11 cellular contexts compared by ENCODE assay signal in the genomic region with DNA sequence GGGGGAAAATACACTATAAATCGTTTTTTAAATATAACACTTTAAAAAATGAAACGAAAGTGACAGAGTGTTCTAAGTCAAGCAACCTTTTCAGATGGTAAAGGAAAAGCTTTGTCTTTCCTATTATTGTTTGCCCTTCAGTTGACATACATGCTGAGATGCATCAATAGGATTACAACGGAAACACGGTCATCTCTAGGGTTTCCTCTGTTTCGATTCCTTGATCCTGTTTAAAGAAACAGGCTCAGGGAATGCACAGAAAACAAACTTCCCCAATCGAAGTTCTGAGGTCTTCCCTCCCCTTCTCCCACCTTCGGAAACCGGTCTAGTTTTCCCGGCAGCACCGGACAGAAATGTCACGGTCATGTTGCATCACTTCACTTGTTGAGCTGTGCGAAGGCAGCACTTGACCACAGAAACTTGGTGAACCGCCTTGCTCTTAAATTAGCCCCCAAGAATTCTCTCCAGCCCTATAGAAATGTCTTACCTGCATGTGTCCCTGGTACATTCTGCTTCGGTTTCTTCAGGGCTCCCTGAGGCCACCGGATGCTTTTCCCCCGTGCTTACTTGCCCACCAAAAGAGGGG. TPM values are rescaled to one million over a fixed set of nuclear protein-coding genes. Genes with fewer than 3 reads are reported as not detected.
A peak's percentile ranks its signal among the peaks of the same experiment; 100 is the strongest.
DNase-seq lines count a peak whose midpoint lies in the region; ATAC-seq and TF ChIP-seq lines count a peak whose summit lies in the region.
"Had no signal": no experiment of that assay in that cellular context is flagged by ENCODE, and none has a peak within 500 bp of the region (broad histone marks: within the 10 kb centered on the region; RNA-seq: fewer than 3 reads in every experiment).

No MANE protein-coding gene starts in this region.

- H3K4me1 Mint-ChIP-seq in GM23338 = peaks cover 43% of the 10 kb centered on the region
- peaks cover 4 to 9% of the 10 kb centered on the region in 2 donors for H3K4me1 Mint-ChIP-seq in effector memory CD8-positive, alpha-beta T cell (ENCODE audit: low read depth in 2 of 2)

- H3F3A ChIP-seq in GM23338 (replicated peaks; ENCODE audit: low read depth) = no peaks in the 10 kb centered on the region

- peak overlapping the region; percentile 85 for H3K4me2 ChIP-seq in GM23338

- H3K27me3 ChIP-seq in GM23338 (ENCODE audit: insufficient read depth) (peaks cover 13% of the 10 kb centered on the region), tibial nerve (peaks cover 0 to 35% of the 10 kb centered on the region in 2 donors)

- H3K9me2 ChIP-seq in GM23338 (ENCODE audit: insufficient read depth) = no peaks in the 10 kb centered on the region

- no peak for TF ChIP-seq EP300 in tibial nerve (IDR thresholded peaks at IDR 0.05)

- peaks cover 9% of the 10 kb centered on the region; the same call in 1 of the 2 replicates for H3K79me2 ChIP-seq in GM23338 (replicated peaks; ENCODE audit: insufficient read depth)

- TF ChIP-seq CTCF in GM23338 (conservative IDR thresholded peaks at IDR 0.05; ENCODE audit: low read depth in 2 of 2) (no peak), tibial nerve (IDR thresholded peaks at IDR 0.05) (no peak)

- H3K27ac Mint-ChIP-seq in GM23338 = peak overlapping the region; percentile 97
- no peak overlapping the region for H3K27ac Mint-ChIP-seq in effector memory CD8-positive, alpha-beta T cell
- H3K27ac Mint-ChIP-seq: CD4-positive, CD25-positive, alpha-beta regulatory T cell had no signal

- H3K9me3 ChIP-seq in tibial nerve = no peaks in the 10 kb centered on the region

- DNase-seq in NCI-H2107 treated with DMSO at 0.1 percent for 48 hours (lab: John Stamatoyannopoulos, UW; ENCODE audit: unreplicated experiment) = peak; percentile 94
- DNase-seq in NCI-H2107 (lab: John Stamatoyannopoulos, UW) = no peak
- peak; percentile 63 for DNase-seq in GM23338 (ENCODE audit: low spot score)
- peak; percentile 27 for DNase-seq in NCI-H128 (lab: John Stamatoyannopoulos, UW; ENCODE audit: unreplicated experiment)
- DNase-seq in effector memory CD8-positive, alpha-beta T cell = no peak
- no peak for DNase-seq in tibial nerve (ENCODE audit: low spot score in 2 of 2)
- DNase-seq in UCSD-AML1 (lab: John Stamatoyannopoulos, UW; ENCODE audit: unreplicated experiment) = no peak
- DNase-seq in activated CD4-positive, CD25-positive, alpha-beta regulatory T cell (lab: John Stamatoyannopoulos, UW) = no peak

- H3K4me3 ChIP-seq in GM23338 (peak overlapping the region; percentile 77), tibial nerve (peak overlapping the region; percentile 15 to 51 (median 38))

- H3K36me3 Mint-ChIP-seq in GM23338 (ENCODE audit: low read depth) = no peaks in the 10 kb centered on the region; the same call in 2 of the 3 replicates
- H3K36me3 Mint-ChIP-seq in effector memory CD8-positive, alpha-beta T cell (ENCODE audit: insufficient read depth) = no peaks in the 10 kb centered on the region
- H3K36me3 Mint-ChIP-seq: CD4-positive, CD25-positive, alpha-beta regulatory T cell had no signal

- H2AFZ ChIP-seq in GM23338 = no peak overlapping the region; the same call in 1 of the 2 replicates

- no peak for TF ChIP-seq POLR2A in tibial nerve (IDR thresholded peaks at IDR 0.05)

- H4K20me1 ChIP-seq in GM23338 (replicated peaks; ENCODE audit: insufficient read depth) = no peaks in the 10 kb centered on the region

- peaks cover 51% of the 10 kb centered on the region for H3K4me1 ChIP-seq in GM23338 (ENCODE audit: insufficient read depth)
- H3K4me1 ChIP-seq in tibial nerve = peaks cover 0 to 12% (median 0%) of the 10 kb centered on the region in 4 donors

- H3K9me3 Mint-ChIP-seq in GM23338 = no peaks in the 10 kb centered on the region
- peaks cover 0 to 10% of the 10 kb centered on the region in 2 donors for H3K9me3 Mint-ChIP-seq in effector memory CD8-positive, alpha-beta T cell

- H3K36me3 ChIP-seq in GM23338 (ENCODE audit: insufficient read depth) (no peaks in the 10 kb centered on the region), tibial nerve (no peaks in the 10 kb centered on the region)

- H3K27me3 Mint-ChIP-seq in GM23338 (ENCODE audit: insufficient read depth, low read depth, poor library complexity) = peaks cover 6% of the 10 kb centered on the region
- peaks cover 49 to 57% of the 10 kb centered on the region in 2 donors for H3K27me3 Mint-ChIP-seq in effector memory CD8-positive, alpha-beta T cell

- H3K27ac ChIP-seq in GM23338 (ENCODE audit: low read depth) (peak overlapping the region; percentile 81; the same call in 1 of the 2 replicates), tibial nerve (peak overlapping the region in 2 of 4 donors; percentile 44 to 73)
- H3K27ac ChIP-seq: skin epidermis had no signal

- peak overlapping the region; percentile 92 for H3K4me3 Mint-ChIP-seq in GM23338
- peak overlapping the region; percentile 52 to 56 for H3K4me3 Mint-ChIP-seq in effector memory CD8-positive, alpha-beta T cell

- 2% methylated on average over 16 of the region's 16 CpGs for WGBS in tibial nerve, 2 donors

- ATAC-seq in GM23338 = peak; percentile 44
- no peak for ATAC-seq in effector memory CD8-positive, alpha-beta T cell (replicated peaks)

TF ChIP-seq in GM23338, 12 proteins besides CTCF, POLR2A, EP300 and RAD21 (continues in another document):
- TF ChIP-seq, protein P1, sequence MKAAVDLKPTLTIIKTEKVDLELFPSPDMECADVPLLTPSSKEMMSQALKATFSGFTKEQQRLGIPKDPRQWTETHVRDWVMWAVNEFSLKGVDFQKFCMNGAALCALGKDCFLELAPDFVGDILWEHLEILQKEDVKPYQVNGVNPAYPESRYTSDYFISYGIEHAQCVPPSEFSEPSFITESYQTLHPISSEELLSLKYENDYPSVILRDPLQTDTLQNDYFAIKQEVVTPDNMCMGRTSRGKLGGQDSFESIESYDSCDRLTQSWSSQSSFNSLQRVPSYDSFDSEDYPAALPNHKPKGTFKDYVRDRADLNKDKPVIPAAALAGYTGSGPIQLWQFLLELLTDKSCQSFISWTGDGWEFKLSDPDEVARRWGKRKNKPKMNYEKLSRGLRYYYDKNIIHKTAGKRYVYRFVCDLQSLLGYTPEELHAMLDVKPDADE (IDR thresholded peaks at IDR 0.05) = no peak
- no peak for TF ChIP-seq EZH2 (IDR thresholded peaks at IDR 0.05; ENCODE audit: low read depth, unreplicated experiment)
- no peak for TF ChIP-seq NANOG (IDR thresholded peaks at IDR 0.05; ENCODE audit: borderline replicate concordance)
- TF ChIP-seq REST (IDR thresholded peaks at IDR 0.05; ENCODE audit: unreplicated experiment) = no peak
- TF ChIP-seq ZNF114 (CRISPR knock-in tag; IDR thresholded peaks at IDR 0.05) = no peak
- TF ChIP-seq POLR2AphosphoS5 (IDR thresholded peaks at IDR 0.05; ENCODE audit: low read depth) = no peak

RNA-seq across cellular contexts. Expression of gene PEX5L, which starts 0.6 kb away (rescaled TPM):
- total RNA-seq in GM23338 (2014; rRNA removed; shearing (Covaris generic)) = 5.4 and 7.0 TPM in 2 replicates
- polyA plus RNA-seq in GM23338 (2016; fragmentation: Nextera tagmentation; extraction: Ambion mirVana) = 4.6 and 6.3 TPM in 2 replicates
- total RNA-seq in tibial nerve = 10 to 100 TPM; 29.1 to 36.5 (median 32.3) TPM
- total RNA-seq: activated CD8-positive, alpha-beta memory T cell treated with anti-CD3 and anti-CD28 coated beads for 36 hours; CD4-positive, CD25-positive, alpha-beta regulatory T cell had no signal

Comparison
In these comparisons a context has a peak if more than half of its experiments do, and no peak if none do; other contexts are left out.
1. DNase-seq: peak in NCI-H2107 treated with DMSO at 0.1 percent for 48 hours (single experiment), GM23338 (single experiment) and NCI-H128 (single experiment); none in NCI-H2107 (single experiment), effector memory CD8-positive, alpha-beta T cell (0 of 3), tibial nerve (0 of 2), UCSD-AML1 (single experiment) and activated CD4-positive, CD25-positive, alpha-beta regulatory T cell (0 of 4).